8 cellular contexts compared by ENCODE assay signal in the genomic region with DNA sequence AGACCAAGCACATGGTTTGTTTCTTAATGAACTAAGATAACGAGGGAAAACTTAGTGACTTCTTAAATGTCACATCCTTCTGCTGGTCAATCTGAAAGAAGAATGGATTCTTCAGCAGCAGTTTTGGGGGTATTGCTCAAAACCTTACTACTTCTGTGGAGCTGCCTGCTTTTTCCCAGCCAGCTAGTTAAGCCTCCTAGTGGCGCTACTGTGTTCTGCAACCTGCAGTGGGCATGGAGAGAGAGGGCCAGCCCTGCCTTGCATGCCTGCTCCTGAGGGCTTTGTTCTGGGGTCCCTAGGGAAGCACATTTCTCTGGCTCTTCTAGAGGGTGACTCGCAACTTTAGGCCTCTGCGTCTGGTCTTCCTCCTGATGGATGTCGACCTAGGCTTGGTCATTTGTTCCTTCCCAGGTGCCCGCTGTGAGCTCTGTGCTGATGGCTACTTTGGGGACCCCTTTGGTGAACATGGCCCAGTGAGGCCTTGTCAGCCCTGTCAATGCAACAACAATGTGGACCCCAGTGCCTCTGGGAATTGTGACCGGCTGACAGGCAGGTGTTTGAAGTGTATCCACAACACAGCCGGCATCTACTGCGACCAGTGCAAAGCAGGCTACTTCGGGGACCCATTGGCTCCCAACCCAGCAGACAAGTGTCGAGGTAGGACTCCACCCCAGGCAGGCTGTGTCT. TPM values are rescaled to one million over a fixed set of nuclear protein-coding genes. Genes with fewer than 3 reads are reported as not detected.
DNase-seq lines count a peak whose midpoint lies in the region; ATAC-seq lines count a peak whose summit lies in the region.
"Had no signal": no experiment of that assay in that cellular context is flagged by ENCODE, and none has a peak within 500 bp of the region (broad histone marks: within the 10 kb centered on the region; RNA-seq: fewer than 3 reads in every experiment).

No MANE protein-coding gene starts in this region.

- peak; percentile 18 for DNase-seq in DMS53 treated with DMSO at 0.1 percent for 48 hours (lab: John Stamatoyannopoulos, UW; ENCODE audit: unreplicated experiment)
- DNase-seq in NAMALWA (ENCODE audit: low spot score): peak; percentile 82
- peak; percentile 25 for DNase-seq in activated T-cell treated with anti-CD3 and anti-CD28 coated beads for 48 hours (ENCODE audit: low read depth)
- peak; percentile 50 for DNase-seq in glomerular visceral epithelial cell (ENCODE audit: extremely low spot score)
- DNase-seq in sciatic nerve (ENCODE audit: low spot score): peak; percentile 64

- peak; percentile 68 for ATAC-seq in GM19463 (IDR thresholded peaks at IDR 0.05; ENCODE audit: unreplicated experiment)
- ATAC-seq in sciatic nerve: peak; percentile 66
- no peak for ATAC-seq in HG03045 (IDR thresholded peaks at IDR 0.05; ENCODE audit: unreplicated experiment)

- intact Hi-C loops in sciatic nerve (cut with DNase I): no loop called here

RNA-seq across cellular contexts. Expression of a gene that starts 42.0 kb away (rescaled TPM):
- total RNA-seq in sciatic nerve: 3.4 TPM
- total RNA-seq: T-helper 2 cell treated with Interferon-gamma antibody and Interleukin-4, amounts not matched to agents 100 ng/mL and 5 ng/mL, for 36 hours had no signal

Comparison
In these comparisons a context has a peak if more than half of its experiments do, and no peak if none do; other contexts are left out.
1. DNase-seq: peak in every context shown above with its lines; median percentile 82 in NAMALWA; 64 in sciatic nerve; 50 in glomerular visceral epithelial cell; 25 in activated T-cell treated with anti-CD3 and anti-CD28 coated beads for 48 hours; 18 in DMS53 treated with DMSO at 0.1 percent for 48 hours.